12 cellular contexts compared by ENCODE assay signal in the genomic region with DNA sequence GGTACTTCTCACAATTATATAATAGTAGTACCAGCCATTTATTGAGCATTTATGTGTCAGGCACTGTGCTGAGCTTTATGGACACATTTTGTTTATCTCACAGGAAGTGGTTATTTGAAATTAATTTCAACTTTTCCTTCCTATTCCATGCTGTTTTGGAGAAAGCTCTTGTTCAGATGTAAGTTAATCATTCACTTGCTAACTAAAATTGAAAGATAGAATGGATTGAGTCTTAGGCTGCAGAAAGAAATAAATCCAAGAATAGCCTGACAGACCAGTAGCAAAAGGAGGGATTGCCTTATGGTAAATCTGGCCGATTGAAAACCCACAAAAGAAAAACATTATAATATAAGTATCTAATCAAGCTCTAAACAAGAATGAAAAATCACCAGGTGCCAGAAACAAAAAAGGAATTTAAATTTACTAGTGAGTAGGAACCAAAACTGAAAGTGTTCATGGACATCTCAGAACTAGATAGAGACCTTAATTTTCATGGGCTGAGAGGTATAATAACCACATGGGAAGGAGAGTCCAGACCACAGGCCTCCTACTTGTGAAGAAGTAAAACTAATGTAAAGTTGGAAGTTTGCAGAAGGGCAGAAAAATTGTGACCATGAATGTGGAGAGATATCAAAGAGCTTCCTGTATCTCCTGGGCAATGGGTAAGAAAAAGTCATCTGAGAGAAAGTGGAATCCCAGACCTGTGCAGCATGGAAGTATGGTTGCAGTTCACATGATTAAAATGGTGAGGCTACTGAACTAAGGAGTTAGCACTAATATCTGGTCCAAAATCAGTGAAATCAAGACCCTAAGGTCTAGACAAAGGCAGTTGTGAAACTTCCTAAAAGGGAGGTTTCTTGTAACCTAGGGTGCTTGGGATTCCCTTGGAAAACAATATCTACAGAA. TPM values are rescaled to one million over a fixed set of nuclear protein-coding genes. Genes with fewer than 3 reads are reported as not detected.
DNase-seq lines count a peak whose midpoint lies in the region; ATAC-seq, FAIRE-seq and TF ChIP-seq lines count a peak whose summit lies in the region.
"Had no signal": no experiment of that assay in that cellular context is flagged by ENCODE, and none has a peak within 500 bp of the region (broad histone marks: within the 10 kb centered on the region; RNA-seq: fewer than 3 reads in every experiment).

No MANE protein-coding gene starts in this region.

- BruUV-seq in HepG2 (replicated peaks; lab: Mats Ljungman, UMichigan) = no TSS peak

- TF ChIP-seq EP300 in HepG2 (IDR thresholded peaks at IDR 0.05; ENCODE audit: low read depth in 2 of 2, low read length in 2 of 2) (no peak), HepG2 (CRISPR knock-in tag; IDR thresholded peaks at IDR 0.05; ENCODE audit: borderline replicate concordance) (no peak)

- ATAC-seq in right lobe of liver (peak; percentile 21 to 67 (median 52)), HepG2 (no peak), HG02610 (IDR thresholded peaks at IDR 0.05; ENCODE audit: unreplicated experiment) (peak; percentile 99), HG03432 (IDR thresholded peaks at IDR 0.05; ENCODE audit: unreplicated experiment) (peak; percentile 99)

- no peak overlapping the region for H2AFZ ChIP-seq in HepG2 (ENCODE audit: low read length)

- H3K4me1 ChIP-seq in right lobe of liver (no peaks in the 10 kb centered on the region), HepG2 (ENCODE audit: insufficient read depth, low read length) (0 out of 2 replicates have a peak, but pooled peaks cover 11% of the 10 kb centered on the region)
- H3K4me1 ChIP-seq: Peyer's patch had no signal

- TF ChIP-seq POLR2A in right lobe of liver (IDR thresholded peaks at IDR 0.05) = no peak
- no peak for TF ChIP-seq POLR2A in HepG2 (IDR thresholded peaks at IDR 0.05; ENCODE audit: insufficient read depth in 1 of 2, low read depth in 2 of 2, low read length in 2 of 2)

- no peak for TF ChIP-seq RAD21 in HepG2 (CRISPR knock-in tag; IDR thresholded peaks at IDR 0.05)

- FAIRE-seq in HepG2 (lab: Jason Lieb, UNC) = no peak

- POLR2A ChIA-PET in HepG2 (lab: Yijun Ruan, JAX) = no interaction called here

- H3K27ac ChIP-seq in right lobe of liver = peak overlapping the region in 1 of 3 donors; percentile 6
- no peak overlapping the region for H3K27ac ChIP-seq in HepG2 (ENCODE audit: extremely low read length, insufficient read depth, low read length)
- H3K27ac ChIP-seq: HL-60, Peyer's patch had no signal

- CTCF ChIA-PET in HepG2 (lab: Yijun Ruan, JAX; ENCODE audit: low intra/inter-chr PET ratio, low total read pairs) = no interaction called here

- no peak overlapping the region for H3K4me2 ChIP-seq in HepG2 (ENCODE audit: low read depth, low read length)

- no peak for TF ChIP-seq CTCF in right lobe of liver (IDR thresholded peaks at IDR 0.05)
- no peak for TF ChIP-seq CTCF in HepG2 (CRISPR knock-in tag; IDR thresholded peaks at IDR 0.05)

- H4K20me1 ChIP-seq in HepG2 (ENCODE audit: insufficient read depth, low read length) = no peaks in the 10 kb centered on the region

- H3K4me3 ChIP-seq in right lobe of liver (peak overlapping the region in 1 of 3 donors; percentile 6), HepG2 (replicated peaks in 1 of 3; ENCODE audit: insufficient read depth in 1 of 3, low read depth in 2 of 3, low read length in 3 of 3) (no peak overlapping the region)
- H3K4me3 ChIP-seq: Peyer's patch had no signal

- H3K9ac ChIP-seq in HepG2 (ENCODE audit: insufficient read depth, low read depth, low read length) = no peak overlapping the region

- in situ Hi-C loops in HepG2 (cut with HindIII; ENCODE audit: extremely low pct_ligation_motif_present, low pct_unique_long_range_greater_than_20kb) = no loop called here

- no peaks in the 10 kb centered on the region for H3K36me3 ChIP-seq in right lobe of liver
- no peaks in the 10 kb centered on the region for H3K36me3 ChIP-seq in HepG2 (replicated peaks in 1 of 2; ENCODE audit: control insufficient read depth in 1 of 2, insufficient read depth in 2 of 2, low read length in 2 of 2)
- H3K36me3 ChIP-seq: Peyer's patch had no signal

- intact Hi-C loops in right lobe of liver (cut with DNase I) (no loop called here), HepG2 (cut with micrococcal nuclease; ENCODE audit: unreplicated experiment) (no loop called here)

- no peaks in the 10 kb centered on the region for H3K79me2 ChIP-seq in HepG2 (ENCODE audit: insufficient read depth, low read length)

- H3K9me3 ChIP-seq in right lobe of liver (no peaks in the 10 kb centered on the region), HepG2 (ENCODE audit: low read length) (no peaks in the 10 kb centered on the region)
- H3K9me3 ChIP-seq: Peyer's patch had no signal

- DNase-seq in right lobe of liver = no peak
- no peak for DNase-seq in HepG2 (ENCODE audit: low spot score)
- DNase-seq in NCI-H345 treated with DMSO at 0.1 percent for 48 hours (lab: John Stamatoyannopoulos, UW; ENCODE audit: unreplicated experiment) = no peak
- DNase-seq in GM19240 (ENCODE audit: insufficient read length, low spot score) = no peak
- no peak for DNase-seq in NCI-H2227 treated with DMSO at 0.1 percent for 48 hours (lab: John Stamatoyannopoulos, UW)
- no peak for DNase-seq in MV-4-11 (lab: John Stamatoyannopoulos, UW)
- DNase-seq: effector CD8-positive, alpha-beta T cell; NCI-H146; Peyer's patch had no signal

- H3K27me3 ChIP-seq in right lobe of liver (no peaks in the 10 kb centered on the region), HepG2 (ENCODE audit: control insufficient read depth in 1 of 2, insufficient read depth in 2 of 2, low read length in 2 of 2) (no peaks in the 10 kb centered on the region)
- H3K27me3 ChIP-seq: Peyer's patch had no signal

- 20% methylated on average over 1 of the region's 1 CpG for WGBS in right lobe of liver (ENCODE audit: insufficient coverage, low coverage, low lambda C conversion rate, missing lambda C conversion rate)
- WGBS in HepG2 (ENCODE audit: low lambda C conversion rate) = 97% methylated on average over 1 of the region's 1 CpG

TF ChIP-seq in HepG2, 621 proteins besides CTCF, POLR2A, EP300 and RAD21 (continues in another document):
- TF ChIP-seq SALL2 (CRISPR knock-in tag; IDR thresholded peaks at IDR 0.05) (no peak), ZNF670 (CRISPR knock-in tag; IDR thresholded peaks at IDR 0.05; ENCODE audit: borderline replicate concordance) (no peak), RARA (CRISPR knock-in tag; IDR thresholded peaks at IDR 0.05) (no peak), ZBTB1 (CRISPR knock-in tag; IDR thresholded peaks at IDR 0.05; ENCODE audit: borderline replicate concordance) (no peak), ZNF772 (CRISPR knock-in tag; IDR thresholded peaks at IDR 0.05) (no peak), CHD2 (IDR thresholded peaks at IDR 0.05; ENCODE audit: low read depth, low read length) (no peak)
- TF ChIP-seq, protein P1, sequence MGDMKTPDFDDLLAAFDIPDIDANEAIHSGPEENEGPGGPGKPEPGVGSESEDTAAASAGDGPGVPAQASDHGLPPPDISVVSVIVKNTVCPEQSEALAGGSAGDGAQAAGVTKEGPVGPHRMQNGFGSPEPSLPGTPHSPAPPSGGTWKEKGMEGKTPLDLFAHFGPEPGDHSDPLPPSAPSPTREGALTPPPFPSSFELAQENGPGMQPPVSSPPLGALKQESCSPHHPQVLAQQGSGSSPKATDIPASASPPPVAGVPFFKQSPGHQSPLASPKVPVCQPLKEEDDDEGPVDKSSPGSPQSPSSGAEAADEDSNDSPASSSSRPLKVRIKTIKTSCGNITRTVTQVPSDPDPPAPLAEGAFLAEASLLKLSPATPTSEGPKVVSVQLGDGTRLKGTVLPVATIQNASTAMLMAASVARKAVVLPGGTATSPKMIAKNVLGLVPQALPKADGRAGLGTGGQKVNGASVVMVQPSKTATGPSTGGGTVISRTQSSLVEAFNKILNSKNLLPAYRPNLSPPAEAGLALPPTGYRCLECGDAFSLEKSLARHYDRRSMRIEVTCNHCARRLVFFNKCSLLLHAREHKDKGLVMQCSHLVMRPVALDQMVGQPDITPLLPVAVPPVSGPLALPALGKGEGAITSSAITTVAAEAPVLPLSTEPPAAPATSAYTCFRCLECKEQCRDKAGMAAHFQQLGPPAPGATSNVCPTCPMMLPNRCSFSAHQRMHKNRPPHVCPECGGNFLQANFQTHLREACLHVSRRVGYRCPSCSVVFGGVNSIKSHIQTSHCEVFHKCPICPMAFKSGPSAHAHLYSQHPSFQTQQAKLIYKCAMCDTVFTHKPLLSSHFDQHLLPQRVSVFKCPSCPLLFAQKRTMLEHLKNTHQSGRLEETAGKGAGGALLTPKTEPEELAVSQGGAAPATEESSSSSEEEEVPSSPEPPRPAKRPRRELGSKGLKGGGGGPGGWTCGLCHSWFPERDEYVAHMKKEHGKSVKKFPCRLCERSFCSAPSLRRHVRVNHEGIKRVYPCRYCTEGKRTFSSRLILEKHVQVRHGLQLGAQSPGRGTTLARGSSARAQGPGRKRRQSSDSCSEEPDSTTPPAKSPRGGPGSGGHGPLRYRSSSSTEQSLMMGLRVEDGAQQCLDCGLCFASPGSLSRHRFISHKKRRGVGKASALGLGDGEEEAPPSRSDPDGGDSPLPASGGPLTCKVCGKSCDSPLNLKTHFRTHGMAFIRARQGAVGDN (CRISPR knock-in tag; IDR thresholded peaks at IDR 0.05) = no peak

RNA-seq across cellular contexts. Expression of a gene that starts 38.0 kb away (rescaled TPM):
- 1 to 10 TPM in 5 of 6 experiments, under 1 TPM in 1; 0.55 to 1.7 (median 1.3) TPM for total RNA-seq in right lobe of liver
- total RNA-seq in HepG2 (2016; rRNA removed; fragmentation: Illumina TruSeq; extraction: Trizol) = 2.6 and 2.7 TPM in 2 replicates
- total RNA-seq in HepG2 (2016; cell fraction: cytosol; rRNA removed; fragmentation: Illumina TruSeq; extraction: Trizol; ENCODE audit: low read depth) = 0.18 TPM in 1 of 2 replicates, not detected in the other
- 2.4 and 2.7 TPM in 2 replicates for total RNA-seq in HepG2 (2016; cell fraction: insoluble cytoplasmic fraction; rRNA removed; fragmentation: Illumina TruSeq; extraction: Trizol)
- 0.48 and 0.49 TPM in 2 replicates for total RNA-seq in HepG2 (2016; cell fraction: membrane; rRNA removed; fragmentation: Illumina TruSeq; extraction: Trizol)
- 5.1 and 6.6 TPM in 2 replicates for total RNA-seq in HepG2 (2016; cell fraction: nucleus; rRNA removed; fragmentation: Illumina TruSeq; extraction: Trizol)
- 1.1 and 1.3 TPM in 2 replicates for polyA plus RNA-seq in HepG2 (2011; rRNA removed)
- 0.21 and 0.28 TPM in 2 replicates for polyA plus RNA-seq in HepG2 (2011; cell fraction: cytosol; rRNA removed)
- 2.1 and 3.8 TPM in 2 replicates for polyA plus RNA-seq in HepG2 (2011; cell fraction: nucleus; rRNA removed)
- polyA plus RNA-seq in HepG2 (2012) = 1.6 and 1.7 TPM in 2 replicates
- 0.08 and 0.10 TPM in 2 replicates for polyA plus RNA-seq in HepG2 (2016; cell fraction: cytosol; fragmentation: Illumina TruSeq; extraction: Trizol; ENCODE audit: low read depth)
- polyA plus RNA-seq in HepG2 (2016; cell fraction: insoluble cytoplasmic fraction; fragmentation: Illumina TruSeq; extraction: Trizol; ENCODE audit: low read depth) = 2.3 and 2.4 TPM in 2 replicates
- 0.19 and 0.35 TPM in 2 replicates for polyA plus RNA-seq in HepG2 (2016; cell fraction: membrane; fragmentation: Illumina TruSeq; extraction: Trizol; ENCODE audit: low read depth)
- 6.9 and 13.2 TPM in 2 replicates for polyA plus RNA-seq in HepG2 (2016; cell fraction: nucleus; fragmentation: Illumina TruSeq; extraction: Trizol; ENCODE audit: insufficient read depth, low read depth)
- 0.14 TPM in 1 of 2 replicates, not detected in the other for polyA minus RNA-seq in HepG2 (2011; rRNA and poly(A)+ RNA removed; ENCODE audit: low replicate concordance)
- 0.30 and 0.35 TPM in 2 replicates for polyA minus RNA-seq in HepG2 (2011; cell fraction: cytosol; rRNA and poly(A)+ RNA removed)
- polyA minus RNA-seq in HepG2 (2011; cell fraction: nucleus; rRNA and poly(A)+ RNA removed) = 4.4 and 5.2 TPM in 2 replicates
